Comparison of ENCODE assay signal across 29 cellular contexts in genomic region chr3:69639851-69640250, GRCh38.
"Had no signal": no experiment of that assay in that cellular context is flagged by ENCODE, and none has a peak within 500 bp of the region (broad histone marks: within the 10 kb centered on the region; RNA-seq: fewer than 3 reads in every experiment).

No MANE protein-coding gene starts in this region.

- H3K4me1 ChIP-seq: stomach, suprapubic skin, testis, tibial artery, tibial nerve, transverse colon, upper lobe of left lung, upper lobe of right lung, uterus, vagina had no signal

- H3K9me3 ChIP-seq: stomach, suprapubic skin, testis, thoracic aorta, thyroid gland, tibial artery, tibial nerve, transverse colon, upper lobe of left lung, upper lobe of right lung, uterus, vagina had no signal

- H3K4me3 Mint-ChIP-seq: stimulated activated effector memory CD8-positive, alpha-beta T cell treated with anti-CD3 and anti-CD28 coated beads, Interleukin-12 subunit alpha, Interleukin-12 subunit beta, amount 100 ng/mL, for 72 hours; stimulated activated memory B cell treated with anti-CD40 and anti-IgM and Interleukin-4, amounts not matched to agents 10 μg/mL and 1 μg/mL and 100 μg/mL, for 72 hours; stimulated activated naive B cell treated with anti-CD40 and anti-IgM and Interleukin-4, amounts not matched to agents 10 μg/mL and 1 μg/mL and 100 μg/mL, for 72 hours; stimulated activated naive CD8-positive, alpha-beta T cell treated with anti-CD3 and anti-CD28 coated beads, Interleukin-15, amount 100 ng/mL, for 72 hours; stimulated activated naive CD8-positive, alpha-beta T cell treated with anti-CD3 and anti-CD28 coated beads, Interleukin-15, Interleukin-2, amounts not matched to agents 100 ng/mL and 50 ng/mL, for 24 hours; type B pancreatic cell had no signal

- H3K27ac Mint-ChIP-seq: stimulated activated effector memory CD8-positive, alpha-beta T cell treated with anti-CD3 and anti-CD28 coated beads, Interleukin-12 subunit alpha, Interleukin-12 subunit beta, amount 100 ng/mL, for 72 hours; stimulated activated memory B cell treated with anti-CD40 and anti-IgM and Interleukin-4, amounts not matched to agents 10 μg/mL and 1 μg/mL and 100 μg/mL, for 72 hours; stimulated activated naive B cell treated with anti-CD40 and anti-IgM and Interleukin-4, amounts not matched to agents 10 μg/mL and 1 μg/mL and 100 μg/mL, for 72 hours; stimulated activated naive CD8-positive, alpha-beta T cell treated with anti-CD3 and anti-CD28 coated beads, Interleukin-15, amount 100 ng/mL, for 72 hours; stimulated activated naive CD8-positive, alpha-beta T cell treated with anti-CD3 and anti-CD28 coated beads, Interleukin-15, Interleukin-2, amounts not matched to agents 100 ng/mL and 50 ng/mL, for 24 hours; type B pancreatic cell had no signal

- H3K36me3 Mint-ChIP-seq: stimulated activated effector memory CD8-positive, alpha-beta T cell treated with anti-CD3 and anti-CD28 coated beads, Interleukin-12 subunit alpha, Interleukin-12 subunit beta, amount 100 ng/mL, for 72 hours; stimulated activated memory B cell treated with anti-CD40 and anti-IgM and Interleukin-4, amounts not matched to agents 10 μg/mL and 1 μg/mL and 100 μg/mL, for 72 hours; stimulated activated naive B cell treated with anti-CD40 and anti-IgM and Interleukin-4, amounts not matched to agents 10 μg/mL and 1 μg/mL and 100 μg/mL, for 72 hours; type B pancreatic cell had no signal

- ATAC-seq: stimulated activated effector memory CD8-positive, alpha-beta T cell treated with anti-CD3 and anti-CD28 coated beads, Interleukin-12 subunit alpha, Interleukin-12 subunit beta, amount 100 ng/mL, for 72 hours; stimulated activated memory B cell treated with anti-CD40 and anti-IgM and Interleukin-4, amounts not matched to agents 10 μg/mL and 1 μg/mL and 100 μg/mL, for 72 hours; stimulated activated naive B cell treated with anti-CD40 and anti-IgM and Interleukin-4, amounts not matched to agents 10 μg/mL and 1 μg/mL and 100 μg/mL, for 72 hours; stimulated activated naive CD8-positive, alpha-beta T cell treated with anti-CD3 and anti-CD28 coated beads, Interleukin-15, amount 100 ng/mL, for 72 hours; stimulated activated naive CD8-positive, alpha-beta T cell treated with anti-CD3 and anti-CD28 coated beads, Interleukin-15, Interleukin-2, amounts not matched to agents 100 U/mL and 50 U/mL, for 24 hours; upper lobe of right lung had no signal

- H3K4me1 Mint-ChIP-seq: stimulated activated effector memory CD8-positive, alpha-beta T cell treated with anti-CD3 and anti-CD28 coated beads, Interleukin-12 subunit alpha, Interleukin-12 subunit beta, amount 100 ng/mL, for 72 hours; stimulated activated memory B cell treated with anti-CD40 and anti-IgM and Interleukin-4, amounts not matched to agents 10 μg/mL and 1 μg/mL and 100 μg/mL, for 72 hours; stimulated activated naive B cell treated with anti-CD40 and anti-IgM and Interleukin-4, amounts not matched to agents 10 μg/mL and 1 μg/mL and 100 μg/mL, for 72 hours; stimulated activated naive CD8-positive, alpha-beta T cell treated with anti-CD3 and anti-CD28 coated beads, Interleukin-15, amount 100 ng/mL, for 72 hours had no signal

- FAIRE-seq: urothelium cell line had no signal

- DNase-seq: stimulated activated CD4-positive, alpha-beta T cell treated with anti-CD3 and anti-CD28 coated beads, Interleukin-2, amount 100 ng/mL, for 48 hours; stimulated activated CD4-positive, alpha-beta T cell treated with anti-CD3 and anti-CD28 coated beads, Interleukin-4, amount 100 ng/mL, for 1 hour; stimulated activated CD4-positive, alpha-beta T cell treated with anti-CD3 and anti-CD28 coated beads, Interleukin-4, amount 100 ng/mL, for 24 hours; stimulated activated CD4-positive, alpha-beta T cell treated with anti-CD3 and anti-CD28 coated beads, Interleukin-4, amount 100 ng/mL, for 4 hours; stimulated activated CD8-positive, alpha-beta memory T cell treated with anti-CD3 and anti-CD28 coated beads, Interleukin-4, amount 100 ng/mL, for 48 hours; stimulated activated naive B cell treated with anti-CD40 and anti-IgM and Interleukin-4, amounts not matched to agents 10 μg/mL and 1 μg/mL and 100 μg/mL, for 72 hours; stimulated activated naive CD4-positive, alpha-beta T cell; stimulated activated naive CD4-positive, alpha-beta T cell treated with Interleukin-2 at 50 U/mL for 16 hours; stimulated activated naive CD8-positive, alpha-beta T cell treated with anti-CD3 and anti-CD28 coated beads, Interleukin-15, amount 100 ng/mL, for 72 hours; stimulated activated naive CD8-positive, alpha-beta T cell treated with anti-CD3 and anti-CD28 coated beads, Interleukin-15, Interleukin-2, amounts not matched to agents 100 U/mL and 50 U/mL, for 24 hours; stomach; substantia nigra; testis; thyroid gland; tibial artery; transverse colon; trophoblast cell; upper lobe of left lung; upper lobe of right lung; uterus had no signal

- H3K27me3 ChIP-seq: stomach, suprapubic skin, testis, thyroid gland, tibial nerve, transverse colon, upper lobe of left lung, upper lobe of right lung, uterus, vagina had no signal

- H3K36me3 ChIP-seq: stomach, suprapubic skin, thoracic aorta, thyroid gland, tibial artery, tibial nerve, transverse colon, upper lobe of left lung, upper lobe of right lung, uterus, vagina had no signal

- H3K4me3 ChIP-seq: stomach, suprapubic skin, testis, thoracic aorta, thyroid gland, tibial artery, tibial nerve, transverse colon, upper lobe of left lung, upper lobe of right lung, uterus, vagina had no signal

- H3K27me3 Mint-ChIP-seq: stimulated activated memory B cell treated with anti-CD40 and anti-IgM and Interleukin-4, amounts not matched to agents 10 μg/mL and 1 μg/mL and 100 μg/mL, for 72 hours; stimulated activated naive CD8-positive, alpha-beta T cell treated with anti-CD3 and anti-CD28 coated beads, Interleukin-15, amount 100 ng/mL, for 72 hours; type B pancreatic cell had no signal

- H3K27ac ChIP-seq: stomach, suprapubic skin, testis, thoracic aorta, thyroid gland, tibial artery, tibial nerve, transverse colon, upper lobe of left lung, upper lobe of right lung, uterus, vagina had no signal
